31 cellular contexts compared by ENCODE assay signal in the genomic region with DNA sequence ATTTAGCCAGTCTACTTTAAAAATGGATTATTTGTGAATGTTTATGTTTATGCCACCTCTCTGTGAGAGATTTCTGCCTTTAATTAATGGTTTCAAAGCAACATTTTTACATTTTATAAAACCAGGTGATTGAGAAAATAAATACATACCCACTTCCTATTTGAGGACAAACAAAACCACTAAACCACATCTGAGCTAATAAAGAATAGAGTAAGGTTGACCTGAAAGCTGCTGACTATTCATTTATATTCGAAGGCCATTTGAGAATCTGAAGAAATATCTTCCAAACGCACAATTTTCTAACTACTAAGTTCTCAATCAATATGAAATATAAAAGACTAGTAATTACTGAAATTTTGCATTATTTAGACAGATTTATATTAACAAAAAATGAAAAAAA.
"Had no signal": no experiment of that assay in that cellular context is flagged by ENCODE, and none has a peak within 500 bp of the region (broad histone marks: within the 10 kb centered on the region; RNA-seq: fewer than 3 reads in every experiment).

No MANE protein-coding gene starts in this region.

- H3K27ac ChIP-seq: ascending aorta, cardiac muscle cell, VCaP had no signal

- H3K9me3 ChIP-seq: ascending aorta had no signal

- H3K36me3 ChIP-seq: ascending aorta, cardiac muscle cell had no signal

- H3K4me3 ChIP-seq: ascending aorta, cardiac muscle cell had no signal

- DNase-seq: activated B cell treated with CpG ODN at 0.5 μM for 24 hours; activated CD4-positive, alpha-beta memory T cell treated with anti-CD3 and anti-CD28 coated beads for 36 hours; activated CD4-positive, alpha-beta T cell treated with anti-CD3 and anti-CD28 coated beads for 4 hours; activated CD4-positive, alpha-beta T cell treated with anti-CD3 and anti-CD28 coated beads, Interleukin-2, amount 10 ng/mL, durations not matched to agents 24 days and 14 days; activated CD4-positive, alpha-beta T cell treated with anti-CD3 and anti-CD28 coated beads, Interleukin-2, amount 50 U/mL, for 1 hour; activated CD4-positive, alpha-beta T cell treated with anti-CD3 and anti-CD28 coated beads, Interleukin-2, amount 50 U/mL, for 4 hours; activated CD4-positive, CD25-positive, alpha-beta regulatory T cell treated with anti-CD3 and anti-CD28 coated beads, Interleukin-2, amount 50 U/mL, for 72 hours; activated CD8-positive, alpha-beta memory T cell treated with anti-CD3 and anti-CD28 coated beads, Interleukin-2, amount 50 U/mL, for 4 hours; activated CD8-positive, alpha-beta T cell treated with anti-CD3 and anti-CD28 coated beads for 36 hours; activated effector memory CD4-positive, alpha-beta T cell treated with anti-CD3 and anti-CD28 coated beads, Interleukin-2, amount 50 U/mL, for 16 hours; activated gamma-delta T cell treated with Interleukin-2 at 50 U/mL for 16 hours; activated naive CD4-positive, alpha-beta T cell; activated naive CD4-positive, alpha-beta T cell treated with anti-CD3 and anti-CD28 coated beads for 36 hours; activated naive CD4-positive, alpha-beta T cell treated with anti-CD3 and anti-CD28 coated beads, Interleukin-2, amount 50 U/mL, for 16 hours; activated naive CD8-positive, alpha-beta T cell treated with anti-CD3 and anti-CD28 coated beads for 36 hours; activated T-cell treated with anti-CD3 and anti-CD28 coated beads for 4 hours; activated T-cell treated with anti-CD3 and anti-CD28 coated beads, Interleukin-2, amount 50 U/mL, for 1 hour; activated T-cell treated with anti-CD3 and anti-CD28 coated beads, Interleukin-2, amount 50 U/mL, for 4 hours; activated T-cell treated with anti-CD3 and anti-CD28 coated beads, Interleukin-2, amount 50 U/mL, for 72 hours; amygdala; anterior cingulate cortex; caudate nucleus; cerebellar nuclear complex; T-cell; T-helper 17 cell; T-helper 9 cell had no signal

- H3K4me1 ChIP-seq: ascending aorta had no signal

- H3K27me3 ChIP-seq: ascending aorta, cardiac muscle cell had no signal

- ATAC-seq: activated CD8-positive, alpha-beta T cell treated with anti-CD3 and anti-CD28 coated beads for 36 hours; activated naive CD4-positive, alpha-beta T cell treated with anti-CD3 and anti-CD28 coated beads, Interleukin-2, amount 50 U/mL, for 72 hours; activated T-cell treated with anti-CD3 and anti-CD28 coated beads, Interleukin-2, amount 50 U/mL, for 4 hours; activated T-cell treated with anti-CD3 and anti-CD28 coated beads, Interleukin-2, amount 50 U/mL, for 72 hours; activated T-helper 17 cell treated with anti-CD3 and anti-CD28 coated beads, Interleukin-2, amount 50 U/mL, for 72 hours; T-cell; T-helper 17 cell had no signal
